7 cellular contexts compared by ENCODE assay signal in genomic region chr15:73760777-73761329, GRCh38. TPM values are rescaled to one million over a fixed set of nuclear protein-coding genes. Genes with fewer than 3 reads are reported as not detected.
"Had no signal": no experiment of that assay in that cellular context is flagged by ENCODE, and none has a peak within 500 bp of the region (broad histone marks: within the 10 kb centered on the region; RNA-seq: fewer than 3 reads in every experiment).

No MANE protein-coding gene starts in this region.

- H2AFZ ChIP-seq: GM23338 had no signal

- H3K4me2 ChIP-seq: GM23338 had no signal

- H3K4me3 ChIP-seq: GM23338, HAP-1, K562 had no signal

- ATAC-seq: GM23338, HCT116, HepG2, K562 had no signal

- H3K9me3 ChIP-seq: HAP-1 had no signal

- H3K36me3 ChIP-seq: HAP-1 had no signal

- DNase-seq: KG1 had no signal

- H3K27ac ChIP-seq: HL-60 had no signal

RNA-seq across cellular contexts. Expression of gene INSYN1, which starts 7.7 kb away (rescaled TPM):
- total RNA-seq: HepG2, K562 had no signal
- polyA plus RNA-seq: HepG2, K562 had no signal
